Comparison of ENCODE assay signal across 1 cellular context in genomic region chr11:3830741-3831140, GRCh38.
TF ChIP-seq lines count a peak whose summit lies in the region.

No MANE protein-coding gene starts in this region.

TF ChIP-seq in K562, 482 proteins besides CTCF, POLR2A, EP300 and RAD21:
- TF ChIP-seq FOXK1 (CRISPR knock-in tag; IDR thresholded peaks at IDR 0.05; ENCODE audit: borderline replicate concordance) (no peak), HNRNPLL (IDR thresholded peaks at IDR 0.05; ENCODE audit: low read depth, low read length, poor library complexity, severe bottlenecking) (no peak), SMARCB1 (IDR thresholded peaks at IDR 0.05; ENCODE audit: insufficient read length, low read depth) (no peak), GTF2F1 (IDR thresholded peaks at IDR 0.05; ENCODE audit: low read depth, low read length) (no peak), RUNX1 (IDR thresholded peaks at IDR 0.05; ENCODE audit: low read depth) (no peak), ZNF584 (CRISPR knock-in tag; IDR thresholded peaks at IDR 0.05; ENCODE audit: low read depth) (no peak), ZNF75A (CRISPR knock-in tag; IDR thresholded peaks at IDR 0.05) (no peak), ZFX (CRISPR knock-in tag; IDR thresholded peaks at IDR 0.05) (no peak), ZBTB34 (CRISPR knock-in tag; IDR thresholded peaks at IDR 0.05) (no peak), NBN (IDR thresholded peaks at IDR 0.05; ENCODE audit: low read depth) (no peak), ZNF133 (CRISPR knock-in tag; IDR thresholded peaks at IDR 0.05) (no peak), RBM22 (IDR thresholded peaks at IDR 0.05; ENCODE audit: low read depth, low read length, poor library complexity, severe bottlenecking) (no peak), SMARCE1 (IDR thresholded peaks at IDR 0.05) (no peak), ATF1 (CRISPR knock-in tag; IDR thresholded peaks at IDR 0.05) (no peak), ATF1 (tag; IDR thresholded peaks at IDR 0.05) (no peak), CXXC5 (CRISPR knock-in tag; IDR thresholded peaks at IDR 0.05) (no peak), CHAMP1 (IDR thresholded peaks at IDR 0.05) (no peak)
- TF ChIP-seq, protein P1, sequence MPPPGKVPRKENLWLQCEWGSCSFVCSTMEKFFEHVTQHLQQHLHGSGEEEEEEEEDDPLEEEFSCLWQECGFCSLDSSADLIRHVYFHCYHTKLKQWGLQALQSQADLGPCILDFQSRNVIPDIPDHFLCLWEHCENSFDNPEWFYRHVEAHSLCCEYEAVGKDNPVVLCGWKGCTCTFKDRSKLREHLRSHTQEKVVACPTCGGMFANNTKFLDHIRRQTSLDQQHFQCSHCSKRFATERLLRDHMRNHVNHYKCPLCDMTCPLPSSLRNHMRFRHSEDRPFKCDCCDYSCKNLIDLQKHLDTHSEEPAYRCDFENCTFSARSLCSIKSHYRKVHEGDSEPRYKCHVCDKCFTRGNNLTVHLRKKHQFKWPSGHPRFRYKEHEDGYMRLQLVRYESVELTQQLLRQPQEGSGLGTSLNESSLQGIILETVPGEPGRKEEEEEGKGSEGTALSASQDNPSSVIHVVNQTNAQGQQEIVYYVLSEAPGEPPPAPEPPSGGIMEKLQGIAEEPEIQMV (tag; conservative IDR thresholded peaks at IDR 0.05; ENCODE audit: low read depth), result no peak
- TF ChIP-seq, protein P2, sequence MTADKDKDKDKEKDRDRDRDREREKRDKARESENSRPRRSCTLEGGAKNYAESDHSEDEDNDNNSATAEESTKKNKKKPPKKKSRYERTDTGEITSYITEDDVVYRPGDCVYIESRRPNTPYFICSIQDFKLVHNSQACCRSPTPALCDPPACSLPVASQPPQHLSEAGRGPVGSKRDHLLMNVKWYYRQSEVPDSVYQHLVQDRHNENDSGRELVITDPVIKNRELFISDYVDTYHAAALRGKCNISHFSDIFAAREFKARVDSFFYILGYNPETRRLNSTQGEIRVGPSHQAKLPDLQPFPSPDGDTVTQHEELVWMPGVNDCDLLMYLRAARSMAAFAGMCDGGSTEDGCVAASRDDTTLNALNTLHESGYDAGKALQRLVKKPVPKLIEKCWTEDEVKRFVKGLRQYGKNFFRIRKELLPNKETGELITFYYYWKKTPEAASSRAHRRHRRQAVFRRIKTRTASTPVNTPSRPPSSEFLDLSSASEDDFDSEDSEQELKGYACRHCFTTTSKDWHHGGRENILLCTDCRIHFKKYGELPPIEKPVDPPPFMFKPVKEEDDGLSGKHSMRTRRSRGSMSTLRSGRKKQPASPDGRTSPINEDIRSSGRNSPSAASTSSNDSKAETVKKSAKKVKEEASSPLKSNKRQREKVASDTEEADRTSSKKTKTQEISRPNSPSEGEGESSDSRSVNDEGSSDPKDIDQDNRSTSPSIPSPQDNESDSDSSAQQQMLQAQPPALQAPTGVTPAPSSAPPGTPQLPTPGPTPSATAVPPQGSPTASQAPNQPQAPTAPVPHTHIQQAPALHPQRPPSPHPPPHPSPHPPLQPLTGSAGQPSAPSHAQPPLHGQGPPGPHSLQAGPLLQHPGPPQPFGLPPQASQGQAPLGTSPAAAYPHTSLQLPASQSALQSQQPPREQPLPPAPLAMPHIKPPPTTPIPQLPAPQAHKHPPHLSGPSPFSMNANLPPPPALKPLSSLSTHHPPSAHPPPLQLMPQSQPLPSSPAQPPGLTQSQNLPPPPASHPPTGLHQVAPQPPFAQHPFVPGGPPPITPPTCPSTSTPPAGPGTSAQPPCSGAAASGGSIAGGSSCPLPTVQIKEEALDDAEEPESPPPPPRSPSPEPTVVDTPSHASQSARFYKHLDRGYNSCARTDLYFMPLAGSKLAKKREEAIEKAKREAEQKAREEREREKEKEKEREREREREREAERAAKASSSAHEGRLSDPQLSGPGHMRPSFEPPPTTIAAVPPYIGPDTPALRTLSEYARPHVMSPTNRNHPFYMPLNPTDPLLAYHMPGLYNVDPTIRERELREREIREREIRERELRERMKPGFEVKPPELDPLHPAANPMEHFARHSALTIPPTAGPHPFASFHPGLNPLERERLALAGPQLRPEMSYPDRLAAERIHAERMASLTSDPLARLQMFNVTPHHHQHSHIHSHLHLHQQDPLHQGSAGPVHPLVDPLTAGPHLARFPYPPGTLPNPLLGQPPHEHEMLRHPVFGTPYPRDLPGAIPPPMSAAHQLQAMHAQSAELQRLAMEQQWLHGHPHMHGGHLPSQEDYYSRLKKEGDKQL (CRISPR knock-in tag; IDR thresholded peaks at IDR 0.05; ENCODE audit: borderline replicate concordance), result no peak
